22 cellular contexts compared by ENCODE assay signal in the genomic region with DNA sequence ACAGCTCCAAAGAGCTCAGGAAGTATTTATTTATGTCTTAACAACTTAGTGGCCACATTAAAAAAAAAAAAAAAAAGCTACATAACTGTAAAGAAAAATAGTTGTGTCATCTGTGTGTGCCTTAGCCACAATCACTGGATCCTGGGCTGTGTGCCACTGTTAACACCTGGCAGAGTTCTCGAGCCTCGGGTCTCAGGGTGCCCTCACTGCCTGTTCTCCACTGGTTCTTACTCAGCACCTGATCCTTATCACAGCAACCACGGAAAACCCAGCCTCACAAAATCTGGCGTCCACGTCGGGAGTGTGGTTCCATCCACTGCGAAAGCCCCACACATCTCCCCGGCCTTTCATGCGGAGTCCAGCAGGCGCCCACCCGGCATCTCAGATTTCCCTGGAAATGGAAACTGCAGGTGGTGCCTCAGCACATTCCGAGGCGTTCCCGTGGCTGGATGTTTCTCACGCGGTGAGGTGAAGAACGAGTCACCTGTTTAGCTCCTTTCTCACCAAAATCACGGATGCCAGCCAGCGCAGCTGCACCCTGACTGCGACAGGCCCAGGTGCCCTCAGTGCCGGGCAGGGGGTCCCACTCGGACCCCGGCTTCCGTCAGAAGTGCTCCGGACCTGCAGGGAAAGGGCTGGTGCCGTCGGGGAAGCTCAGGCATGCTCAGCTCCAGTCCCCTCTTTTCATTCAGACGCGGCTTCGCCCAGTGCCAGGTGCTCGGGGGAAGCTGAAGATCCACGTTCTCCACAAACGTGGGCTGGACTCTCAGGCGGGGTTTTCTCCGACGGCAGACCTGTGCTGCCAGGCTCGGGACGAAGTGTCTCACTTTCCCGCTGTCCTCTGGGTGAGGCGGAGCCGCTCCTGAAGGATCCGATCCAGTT.
"Had no signal": no experiment of that assay in that cellular context is flagged by ENCODE, and none has a peak within 500 bp of the region (broad histone marks: within the 10 kb centered on the region; RNA-seq: fewer than 3 reads in every experiment).

No MANE protein-coding gene starts in this region.

- H3K27me3 Mint-ChIP-seq: naive B cell; stimulated activated memory B cell treated with anti-CD40 and anti-IgM and Interleukin-4, amounts not matched to agents 10 μg/mL and 1 μg/mL and 100 μg/mL, for 72 hours; T-cell had no signal

- H3K27ac Mint-ChIP-seq: activated CD8-positive, alpha-beta T cell treated with anti-CD3 and anti-CD28 coated beads, Interleukin-2, amount 10 ng/mL, durations not matched to agents 7 days and 5 days; activated naive CD4-positive, alpha-beta T cell treated with anti-CD3 and anti-CD28 coated beads, Interleukin-2, amount 50 U/mL, for 72 hours; activated T-helper 1 cell treated with anti-CD3 and anti-CD28 coated beads, Interleukin-12 subunit alpha, Interleukin-12 subunit beta, Interleukin-2, Interleukin-4 antibody, amounts not matched to agents 30 ng/mL and 10 ng/mL and 1 ng/mL, durations not matched to agents 14 hours and 24 hours and 36 hours; naive B cell; stimulated activated memory B cell treated with anti-CD40 and anti-IgM and Interleukin-4, amounts not matched to agents 10 μg/mL and 1 μg/mL and 100 μg/mL, for 72 hours; T-cell; T-helper 2 cell treated with Interferon-gamma antibody and Interleukin-4, amounts not matched to agents 5 μg/mL and 100 μg/mL, for 36 hours had no signal

- H3K9me3 Mint-ChIP-seq: activated naive CD4-positive, alpha-beta T cell treated with anti-CD3 and anti-CD28 coated beads, Interleukin-2, amount 50 U/mL, for 72 hours; activated T-helper 1 cell treated with anti-CD3 and anti-CD28 coated beads, Interleukin-12 subunit alpha, Interleukin-12 subunit beta, Interleukin-2, Interleukin-4 antibody, amounts not matched to agents 30 ng/mL and 10 ng/mL and 1 ng/mL, durations not matched to agents 14 hours and 24 hours and 36 hours; naive B cell; stimulated activated memory B cell treated with anti-CD40 and anti-IgM and Interleukin-4, amounts not matched to agents 10 μg/mL and 1 μg/mL and 100 μg/mL, for 72 hours; T-cell; T-helper 2 cell treated with Interferon-gamma antibody and Interleukin-4, amounts not matched to agents 5 μg/mL and 100 μg/mL, for 36 hours had no signal

- H3K36me3 Mint-ChIP-seq: activated naive CD4-positive, alpha-beta T cell treated with anti-CD3 and anti-CD28 coated beads, Interleukin-2, amount 50 U/mL, for 72 hours; naive B cell; stimulated activated memory B cell treated with anti-CD40 and anti-IgM and Interleukin-4, amounts not matched to agents 10 μg/mL and 1 μg/mL and 100 μg/mL, for 72 hours; T-cell had no signal

- ATAC-seq: activated CD8-positive, alpha-beta T cell treated with anti-CD3 and anti-CD28 coated beads, Interleukin-2, amount 10 ng/mL, durations not matched to agents 7 days and 5 days; activated naive CD4-positive, alpha-beta T cell treated with anti-CD3 and anti-CD28 coated beads, Interleukin-2, amount 50 U/mL, for 72 hours; gastrocnemius medialis; left colon; mucosa of descending colon; right cardiac atrium; SK-N-SH treated with all-trans-retinoic acid at 6 μM for 48 hours; stimulated activated memory B cell treated with anti-CD40 and anti-IgM and Interleukin-4, amounts not matched to agents 10 μg/mL and 1 μg/mL and 100 μg/mL, for 72 hours; T-cell; upper lobe of right lung had no signal

- DNase-seq: activated CD4-positive, alpha-beta T cell treated with anti-CD3 and anti-CD28 coated beads, Interleukin-2, amount 50 U/mL, for 1 hour; activated CD4-positive, CD25-positive, alpha-beta regulatory T cell treated with anti-CD3 and anti-CD28 coated beads, Interleukin-2, amount 50 U/mL, for 72 hours; activated CD8-positive, alpha-beta T cell treated with anti-CD3 and anti-CD28 coated beads, Interleukin-2, amount 10 ng/mL, durations not matched to agents 7 days and 5 days; brain microvascular endothelial cell; central memory CD4-positive, alpha-beta T cell; effector memory CD4-positive, alpha-beta T cell; esophagus squamous epithelium; hippocampal formation; left colon; mesenchymal stem cell; mucosa of descending colon; naive B cell; ovary; right cardiac atrium; T-cell; upper lobe of right lung had no signal

- H3K4me1 Mint-ChIP-seq: naive B cell; stimulated activated memory B cell treated with anti-CD40 and anti-IgM and Interleukin-4, amounts not matched to agents 10 μg/mL and 1 μg/mL and 100 μg/mL, for 72 hours; T-cell had no signal

- H3K4me3 Mint-ChIP-seq: activated CD8-positive, alpha-beta T cell treated with anti-CD3 and anti-CD28 coated beads, Interleukin-2, amount 10 ng/mL, durations not matched to agents 7 days and 5 days; activated T-helper 1 cell treated with anti-CD3 and anti-CD28 coated beads, Interleukin-12 subunit alpha, Interleukin-12 subunit beta, Interleukin-2, Interleukin-4 antibody, amounts not matched to agents 30 ng/mL and 10 ng/mL and 1 ng/mL, durations not matched to agents 14 hours and 24 hours and 36 hours; naive B cell; stimulated activated memory B cell treated with anti-CD40 and anti-IgM and Interleukin-4, amounts not matched to agents 10 μg/mL and 1 μg/mL and 100 μg/mL, for 72 hours; T-cell; T-helper 2 cell treated with Interferon-gamma antibody and Interleukin-4, amounts not matched to agents 5 μg/mL and 100 μg/mL, for 36 hours had no signal
